Comparison of ENCODE assay signal across 9 cellular contexts in the genomic region with DNA sequence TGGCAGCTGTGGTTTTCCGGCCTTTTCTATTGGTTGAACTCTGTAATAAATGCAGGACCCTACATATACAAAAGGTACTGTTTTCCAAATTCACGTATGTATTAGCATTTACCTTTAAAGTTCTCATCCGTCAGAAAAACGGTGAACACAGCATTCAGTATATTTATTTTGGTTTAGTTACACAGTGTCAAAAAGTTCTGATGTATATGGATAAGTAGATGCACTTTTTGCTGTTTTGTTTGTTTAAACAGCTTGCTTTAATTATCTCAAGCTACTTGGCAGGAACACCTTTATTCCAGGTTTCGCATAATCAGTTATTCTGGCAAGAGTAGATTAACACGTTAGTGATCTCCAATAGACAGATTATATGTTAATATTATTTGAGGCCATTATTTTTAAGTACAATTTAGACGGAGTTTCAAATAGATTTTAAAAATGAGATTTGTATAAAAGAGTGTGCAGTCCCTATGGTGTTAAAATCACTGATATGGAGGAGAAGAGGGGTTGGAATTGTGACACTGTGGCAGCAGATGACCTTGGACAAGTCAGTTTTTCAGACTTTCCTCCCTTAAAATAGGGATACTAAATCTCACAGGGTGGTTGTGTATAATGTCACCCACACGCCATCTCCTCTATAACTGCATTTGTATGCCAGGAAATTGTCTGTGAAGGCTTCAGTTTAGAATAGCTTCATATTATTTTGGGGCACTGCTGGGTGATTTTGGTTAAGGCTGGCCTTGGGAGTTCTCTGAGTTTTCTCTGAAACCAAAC. TPM values are rescaled to one million over a fixed set of nuclear protein-coding genes. Genes with fewer than 3 reads are reported as not detected.
DNase-seq lines count a peak whose midpoint lies in the region; ATAC-seq, FAIRE-seq and TF ChIP-seq lines count a peak whose summit lies in the region.
"Had no signal": no experiment of that assay in that cellular context is flagged by ENCODE, and none has a peak within 500 bp of the region (broad histone marks: within the 10 kb centered on the region; RNA-seq: fewer than 3 reads in every experiment).

No MANE protein-coding gene starts in this region.

- CTCF ChIA-PET in K562 (lab: Yijun Ruan, JAX; ENCODE audit: low intra/inter-chr PET ratio): no interaction called here

- peaks cover 18% of the 10 kb centered on the region; the same call in 1 of the 2 replicates for H4K20me1 ChIP-seq in K562 (replicated peaks; ENCODE audit: control insufficient read depth, insufficient read depth, low read length)

- POLR2A ChIA-PET in K562 (lab: Yijun Ruan, JAX): interaction anchor here (0.6 to 6.1 kb wide), 14 partner anchors 10 to 374 kb away, joined by 3 to 102 read pairs (median 4); a partner anchor contains a TSS

- TF ChIP-seq EP300 in K562 (IDR thresholded peaks at IDR 0.05; ENCODE audit: low read length): no peak

- TF ChIP-seq POLR2A in K562 (conservative IDR thresholded peaks at IDR 0.05) (no peak), vagina (IDR thresholded peaks at IDR 0.05) (no peak)

- peaks cover 43% of the 10 kb centered on the region for H3K79me2 ChIP-seq in K562 (ENCODE audit: control insufficient read depth, insufficient read depth, low read length)

- H2AFZ ChIP-seq in K562 (ENCODE audit: low read depth, low read length): no peak overlapping the region

- peaks cover 8 to 69% (median 59%) of the 10 kb centered on the region in 9 donors for H3K4me1 ChIP-seq in heart right ventricle
- H3K4me1 ChIP-seq in K562 (replicated peaks in 1 of 2; ENCODE audit: control insufficient read depth in 2 of 2, insufficient read depth in 2 of 2, low read length in 2 of 2): peaks cover 17 to 22% of the 10 kb centered on the region in 2 experiments; a peak in 4 of 5 replicates
- no peaks in the 10 kb centered on the region for H3K4me1 ChIP-seq in mesodermal cell (ENCODE audit: control insufficient read depth, insufficient read depth, low read length, poor library complexity, severe bottlenecking)
- H3K4me1 ChIP-seq in vagina: peaks cover 53% of the 10 kb centered on the region

- H3K36me3 ChIP-seq in heart right ventricle (peaks cover 0 to 56% (median 34%) of the 10 kb centered on the region in 9 donors), K562 (ENCODE audit: control insufficient read depth, insufficient read depth, low read length) (peaks cover 52% of the 10 kb centered on the region), mesodermal cell (ENCODE audit: control insufficient read depth, insufficient read depth, low read length) (peaks cover 53% of the 10 kb centered on the region), vagina (peaks cover 0 to 43% of the 10 kb centered on the region in 2 donors)

- FAIRE-seq in K562 (lab: Jason Lieb, UNC): no peak

- H3K27ac ChIP-seq in heart right ventricle (peak overlapping the region in 8 of 10 donors; percentile 1 to 100 (median 99)), K562 (ENCODE audit: extremely low read depth, low read depth, low read length) (peak overlapping the region; percentile 24; the same call in 2 of the 3 replicates), mesodermal cell (ENCODE audit: low read depth, low read length, severe bottlenecking) (no peak overlapping the region), vagina (peak overlapping the region; percentile 100)

- intact Hi-C loops in heart right ventricle (cut with DNase I): loop anchor here in 3 of 10 donors (5.0 to 10.0 kb wide), 2 partner anchors 67 to 511 kb away; a partner anchor contains a TSS
- intact Hi-C loops in Right ventricle myocardium inferior (cut with DNase I): loop anchor here (5.0 to 10.0 kb wide), 2 partner anchors 67 to 251 kb away; a partner anchor contains a TSS
- intact Hi-C loops in K562 (cut with micrococcal nuclease): loop anchor here (5.0 kb wide), 1 partner anchor 62 kb away; no protein-coding TSS in a partner anchor
- intact Hi-C loops in vagina (cut with DNase I): loop anchor here (5.0 to 10.0 kb wide), 2 partner anchors 53 to 69 kb away; a partner anchor contains a TSS

- H3K4me3 ChIP-seq in heart right ventricle (peak overlapping the region; percentile 61 to 100 (median 95)), K562 (peak overlapping the region; percentile 95), mesodermal cell (ENCODE audit: extremely low read depth, insufficient read depth, low read length, poor library complexity, severe bottlenecking) (peak overlapping the region; percentile 98), vagina (peak overlapping the region; percentile 82 to 96)

- in situ Hi-C loops in K562 (cut with MboI): no loop called here

- WGBS in heart right ventricle, 2 donors: 8 to 17% methylated on average over 8 of the region's 8 CpGs
- WGBS in K562 (ENCODE audit: insufficient coverage, low coverage, missing lambda C conversion rate): 23% methylated on average over 8 of the region's 8 CpGs
- WGBS in mesodermal cell (ENCODE audit: insufficient coverage in 2 of 2), 2 experiments: 0 to 67% methylated on average over 1 to 3 of the region's 8 CpGs

- H3K27me3 ChIP-seq in heart right ventricle (no peaks in the 10 kb centered on the region), K562 (ENCODE audit: control insufficient read depth in 2 of 2, insufficient read depth in 2 of 2, low read length in 2 of 2) (no peaks in the 10 kb centered on the region), vagina (no peaks in the 10 kb centered on the region)

- peak overlapping the region in 1 of 2 experiments; percentile 91; a peak in 2 of 4 replicates for H3K9ac ChIP-seq in K562 (ENCODE audit: insufficient read depth in 1 of 2, low read depth in 2 of 2, low read length in 2 of 2)

- ATAC-seq in heart right ventricle (no peak), Right ventricle myocardium inferior (no peak), K562 (no peak), HG02642 (IDR thresholded peaks at IDR 0.05; ENCODE audit: poor library complexity, unreplicated experiment) (no peak)

- H3K9me1 ChIP-seq in K562 (ENCODE audit: control insufficient read depth, insufficient read depth, low read length): no peaks in the 10 kb centered on the region

- H3K9me3 ChIP-seq in heart right ventricle (no peaks in the 10 kb centered on the region), K562 (replicated peaks; ENCODE audit: control insufficient read depth, insufficient read depth, low read depth, low read length) (no peaks in the 10 kb centered on the region), mesodermal cell (ENCODE audit: control insufficient read depth, low read length) (no peaks in the 10 kb centered on the region), vagina (no peaks in the 10 kb centered on the region)

- TF ChIP-seq RAD21 in K562 (CRISPR knock-in tag; conservative IDR thresholded peaks at IDR 0.05 in 1 of 2, IDR thresholded peaks at IDR 0.05 in 1 of 2): no peak

- DNase-seq in heart right ventricle (no peak), Right ventricle myocardium inferior (ENCODE audit: missing footprints) (no peak), K562 (ENCODE audit: extremely low read depth in 1 of 4, low spot score in 3 of 4) (no peak), vagina (ENCODE audit: extremely low spot score in 2 of 2) (no peak), anterior cingulate cortex (lab: John Stamatoyannopoulos, UW) (no peak), nucleus accumbens (lab: John Stamatoyannopoulos, UW) (no peak)
- DNase-seq: NCI-H1694 treated with DMSO at 0.1 percent for 48 hours had no signal

- TSS peak; percentile 27 for BruUV-seq in K562 (replicated peaks; lab: Mats Ljungman, UMichigan)

- TF ChIP-seq CTCF in heart right ventricle (IDR thresholded peaks at IDR 0.05): no peak
- no peak for TF ChIP-seq CTCF in K562 (IDR thresholded peaks at IDR 0.05 in 2 of 3, conservative IDR thresholded peaks at IDR 0.05 in 1 of 3; ENCODE audit: insufficient read depth in 2 of 3, low read depth in 1 of 3, low read length in 3 of 3)
- TF ChIP-seq CTCF in vagina (IDR thresholded peaks at IDR 0.05): no peak

- peak overlapping the region; percentile 98 for H3K4me2 ChIP-seq in K562 (ENCODE audit: insufficient read depth, low read length)

RNA-seq across cellular contexts. Expression of a gene that starts 2.1 kb away (rescaled TPM):
- total RNA-seq in heart right ventricle: 100 to 1,000 TPM; 107 to 175 (median 128) TPM
- polyA plus RNA-seq in heart right ventricle: 100 to 1,000 TPM in 1 of 2 donors, 10 to 100 TPM in 1; 29.6 to 151 TPM
- total RNA-seq in Right ventricle myocardium inferior: 114 TPM
- 163 and 256 TPM in 2 replicates for total RNA-seq in K562 (2011; cell fraction: chromatin; rRNA removed; ENCODE audit: low replicate concordance)
- 127 and 147 TPM in 2 replicates for total RNA-seq in K562 (2011; cell fraction: nucleolus; rRNA removed)
- 170 and 203 TPM in 2 replicates for total RNA-seq in K562 (2011; cell fraction: nucleoplasm; rRNA removed)
- total RNA-seq in K562 (2014; rRNA removed): 25.8 and 26.8 TPM in 2 replicates
- 49.3 and 65.4 TPM in 2 replicates for total RNA-seq in K562 (2014; rRNA removed; fragmentation: Illumina TruSeq; extraction: Trizol)
- 18.1 and 19.2 TPM in 2 replicates for total RNA-seq in K562 (2015; rRNA removed; fragmentation: Illumina TruSeq; extraction: Trizol)
- 54.4 and 60.7 TPM in 2 replicates for total RNA-seq in K562 (2021)
- 50.0 and 90.9 TPM in 2 replicates for polyA plus RNA-seq in K562 (2011; rRNA removed)
- 36.4 and 59.0 TPM in 2 replicates for polyA plus RNA-seq in K562 (2011; cell fraction: cytosol; rRNA removed)
- 92.5 and 115 TPM in 2 replicates for polyA plus RNA-seq in K562 (2011; cell fraction: nucleus; rRNA removed)
- polyA plus RNA-seq in K562 (2012): 28.0 and 112 TPM in 2 replicates
- 57.8 and 60.7 TPM in 2 replicates for polyA plus RNA-seq in K562 (2014; fragmentation: Illumina TruSeq; extraction: Trizol)
- 10 to 100 TPM; 14.2 to 17.8 TPM for polyA plus RNA-seq in K562 (2014; fragmentation: Nextera tagmentation; extraction: Ambion mirVana)
- polyA plus RNA-seq in K562 (2014; rRNA removed): 32.0 and 37.4 TPM in 2 replicates
- 49.2 and 70.6 TPM in 2 replicates for polyA minus RNA-seq in K562 (2011; rRNA and poly(A)+ RNA removed)
- 36.1 and 42.5 TPM in 2 replicates for polyA minus RNA-seq in K562 (2011; cell fraction: cytosol; rRNA and poly(A)+ RNA removed)
- polyA minus RNA-seq in K562 (2011; cell fraction: nucleus; rRNA and poly(A)+ RNA removed): 36.1 and 75.2 TPM in 2 replicates
- polyA plus RNA-seq in mesodermal cell (2013, experiment 1 of 2): 86.7 TPM
- polyA plus RNA-seq in mesodermal cell (2013, experiment 2 of 2): 84.5 TPM
- 97.7 TPM for total RNA-seq in vagina

RNA-seq across cellular contexts. Expression of a gene that starts 27.7 kb away (rescaled TPM):
- total RNA-seq in heart right ventricle (1 to 10 TPM in 1 of 10 donors, under 1 TPM in 6, not detected in 3; 0.17 to 2.1 (median 0.31) TPM), Right ventricle myocardium inferior (0.32 TPM), K562 (2014; rRNA removed) (not detected in 2 replicates), K562 (2014; rRNA removed; fragmentation: Illumina TruSeq; extraction: Trizol) (not detected in 2 replicates), K562 (2015; rRNA removed; fragmentation: Illumina TruSeq; extraction: Trizol) (not detected in 2 replicates), K562 (2021) (not detected in 2 replicates), vagina (not detected)
- polyA plus RNA-seq in heart right ventricle (under 1 TPM; 0.15 to 0.32 TPM), K562 (2011; rRNA removed) (0.05 TPM in 1 of 2 replicates, not detected in the other), K562 (2014; fragmentation: Illumina TruSeq; extraction: Trizol) (not detected in 2 replicates), K562 (2014; fragmentation: Nextera tagmentation; extraction: Ambion mirVana) (under 1 TPM in 1 of 2 experiments, not detected in 1; 0.07 TPM), K562 (2014; rRNA removed) (0.11 TPM in 1 of 2 replicates, not detected in the other)
- 0.37 TPM in 1 of 2 replicates, not detected in the other for total RNA-seq in K562 (2011; cell fraction: chromatin; rRNA removed; ENCODE audit: low replicate concordance)
- total RNA-seq in K562 (2011; cell fraction: nucleolus; rRNA removed): 0.17 TPM in 1 of 2 replicates, not detected in the other
- total RNA-seq in K562 (2011; cell fraction: nucleoplasm; rRNA removed): not detected in 2 replicates
- 0.06 TPM in 1 of 2 replicates, not detected in the other for polyA plus RNA-seq in K562 (2011; cell fraction: cytosol; rRNA removed)
- polyA plus RNA-seq in K562 (2011; cell fraction: nucleus; rRNA removed): 0.06 and 0.30 TPM in 2 replicates
- polyA plus RNA-seq in K562 (2012): 0.06 TPM in 1 of 2 replicates, not detected in the other
- not detected in 2 replicates for polyA minus RNA-seq in K562 (2011; rRNA and poly(A)+ RNA removed)
- not detected in 2 replicates for polyA minus RNA-seq in K562 (2011; cell fraction: cytosol; rRNA and poly(A)+ RNA removed)
- not detected in 2 replicates for polyA minus RNA-seq in K562 (2011; cell fraction: nucleus; rRNA and poly(A)+ RNA removed)
- 0.26 TPM for polyA plus RNA-seq in mesodermal cell (2013, experiment 1 of 2)
- polyA plus RNA-seq in mesodermal cell (2013, experiment 2 of 2): not detected

RNA-seq across cellular contexts. Expression of a gene that starts 55.3 kb away (rescaled TPM):
- total RNA-seq in heart right ventricle: 10 to 100 TPM in 8 of 10 donors, 1 to 10 TPM in 2; 7.5 to 49.6 (median 13.5) TPM
- 10 to 100 TPM in 1 of 2 donors, 1 to 10 TPM in 1; 6.2 to 26.0 TPM for polyA plus RNA-seq in heart right ventricle
- total RNA-seq in Right ventricle myocardium inferior: 8.6 TPM
- 0.30 TPM in 1 of 2 replicates, not detected in the other for total RNA-seq in K562 (2011; cell fraction: chromatin; rRNA removed; ENCODE audit: low replicate concordance)
- total RNA-seq in K562 (2011; cell fraction: nucleolus; rRNA removed): 0.26 and 1.0 TPM in 2 replicates
- not detected in 2 replicates for total RNA-seq in K562 (2011; cell fraction: nucleoplasm; rRNA removed)
- total RNA-seq in K562 (2014; rRNA removed): 0.59 TPM in 1 of 2 replicates, not detected in the other
- 0.06 TPM in 1 of 2 replicates, not detected in the other for total RNA-seq in K562 (2014; rRNA removed; fragmentation: Illumina TruSeq; extraction: Trizol)
- not detected in 2 replicates for total RNA-seq in K562 (2015; rRNA removed; fragmentation: Illumina TruSeq; extraction: Trizol)
- total RNA-seq in K562 (2021): 0.71 and 0.89 TPM in 2 replicates
- 0.26 TPM in 1 of 2 replicates, not detected in the other for polyA plus RNA-seq in K562 (2011; rRNA removed)
- polyA plus RNA-seq in K562 (2011; cell fraction: cytosol; rRNA removed): 0.03 TPM in 1 of 2 replicates, not detected in the other
- 0.11 and 0.18 TPM in 2 replicates for polyA plus RNA-seq in K562 (2011; cell fraction: nucleus; rRNA removed)
- 0.12 and 0.29 TPM in 2 replicates for polyA plus RNA-seq in K562 (2012)
- polyA plus RNA-seq in K562 (2014; fragmentation: Illumina TruSeq; extraction: Trizol): not detected in 2 replicates
- polyA plus RNA-seq in K562 (2014; fragmentation: Nextera tagmentation; extraction: Ambion mirVana): not detected
- polyA plus RNA-seq in K562 (2014; rRNA removed): not detected in 2 replicates
- polyA minus RNA-seq in K562 (2011; rRNA and poly(A)+ RNA removed): 0.42 TPM in 1 of 2 replicates, not detected in the other
- 1.2 TPM in 1 of 2 replicates, not detected in the other for polyA minus RNA-seq in K562 (2011; cell fraction: cytosol; rRNA and poly(A)+ RNA removed)
- polyA minus RNA-seq in K562 (2011; cell fraction: nucleus; rRNA and poly(A)+ RNA removed): 0.94 TPM in 1 of 2 replicates, not detected in the other
- 0.44 TPM for polyA plus RNA-seq in mesodermal cell (2013, experiment 1 of 2)
- 0.30 TPM for polyA plus RNA-seq in mesodermal cell (2013, experiment 2 of 2)
- total RNA-seq in vagina: 114 TPM
